23 cellular contexts compared by ENCODE assay signal in genomic region chr3:124336067-124336656, GRCh38.
"Had no signal": no experiment of that assay in that cellular context is flagged by ENCODE, and none has a peak within 500 bp of the region (broad histone marks: within the 10 kb centered on the region; RNA-seq: fewer than 3 reads in every experiment).

No MANE protein-coding gene starts in this region.

- H3K27me3 Mint-ChIP-seq: stimulated activated naive CD8-positive, alpha-beta T cell treated with anti-CD3 and anti-CD28 coated beads, Interleukin-15, Interleukin-2, amounts not matched to agents 100 ng/mL and 50 ng/mL, for 24 hours had no signal

- H3K4me3 ChIP-seq: esophagus squamous epithelium, gastroesophageal sphincter, psoas muscle, spleen, tibial artery, upper lobe of right lung, vagina had no signal

- H3K27me3 ChIP-seq: esophagus squamous epithelium, gastroesophageal sphincter, neutrophil, tibial artery, upper lobe of right lung, vagina had no signal

- ATAC-seq: effector memory CD8-positive, alpha-beta T cell; gastroesophageal sphincter; left lobe of liver; naive thymus-derived CD4-positive, alpha-beta T cell; psoas muscle; sciatic nerve; stimulated activated memory B cell treated with anti-CD40 and anti-IgM and Interleukin-4, amounts not matched to agents 10 μg/mL and 1 μg/mL and 100 μg/mL, for 72 hours; upper lobe of right lung had no signal

- H3K4me1 Mint-ChIP-seq: naive thymus-derived CD4-positive, alpha-beta T cell; stimulated activated memory B cell treated with anti-CD40 and anti-IgM and Interleukin-4, amounts not matched to agents 10 μg/mL and 1 μg/mL and 100 μg/mL, for 72 hours had no signal

- H3K9me3 ChIP-seq: esophagus squamous epithelium, gastroesophageal sphincter, neutrophil, psoas muscle, spleen, tibial artery, upper lobe of right lung, vagina had no signal

- H3K36me3 Mint-ChIP-seq: naive thymus-derived CD4-positive, alpha-beta T cell; stimulated activated memory B cell treated with anti-CD40 and anti-IgM and Interleukin-4, amounts not matched to agents 10 μg/mL and 1 μg/mL and 100 μg/mL, for 72 hours had no signal

- H3K27ac Mint-ChIP-seq: effector memory CD8-positive, alpha-beta T cell; naive thymus-derived CD4-positive, alpha-beta T cell; stimulated activated memory B cell treated with anti-CD40 and anti-IgM and Interleukin-4, amounts not matched to agents 10 μg/mL and 1 μg/mL and 100 μg/mL, for 72 hours; stimulated activated naive CD8-positive, alpha-beta T cell treated with anti-CD3 and anti-CD28 coated beads, Interleukin-15, Interleukin-2, amounts not matched to agents 100 ng/mL and 50 ng/mL, for 24 hours had no signal

- DNase-seq: effector memory CD8-positive, alpha-beta T cell; esophagus squamous epithelium; foreskin fibroblast; glutamatergic neuron; islet precursor cell; mammary epithelial cell; naive thymus-derived CD4-positive, alpha-beta T cell; nephron progenitor cell; psoas muscle; retina; spleen; stimulated activated CD4-positive, alpha-beta T cell treated with anti-CD3 and anti-CD28 coated beads, Interleukin-15, amount 100 ng/mL, for 24 hours; stimulated activated CD4-positive, alpha-beta T cell treated with anti-CD3 and anti-CD28 coated beads, Interleukin-1b, Interleukin-23, amount 100 ng/mL, for 48 hours; stimulated activated CD4-positive, alpha-beta T cell treated with anti-CD3 and anti-CD28 coated beads, Interleukin-4, amount 100 ng/mL, for 24 hours; tibial artery; upper lobe of right lung had no signal

- H3K36me3 ChIP-seq: esophagus squamous epithelium, neutrophil, upper lobe of right lung, vagina had no signal

- H3K4me1 ChIP-seq: esophagus squamous epithelium, gastroesophageal sphincter, psoas muscle, spleen, tibial artery, upper lobe of right lung, vagina had no signal

- H3K4me3 Mint-ChIP-seq: effector memory CD8-positive, alpha-beta T cell; naive thymus-derived CD4-positive, alpha-beta T cell; nephron progenitor cell; stimulated activated memory B cell treated with anti-CD40 and anti-IgM and Interleukin-4, amounts not matched to agents 10 μg/mL and 1 μg/mL and 100 μg/mL, for 72 hours; stimulated activated naive CD8-positive, alpha-beta T cell treated with anti-CD3 and anti-CD28 coated beads, Interleukin-15, Interleukin-2, amounts not matched to agents 100 ng/mL and 50 ng/mL, for 24 hours had no signal

- H3K9me3 Mint-ChIP-seq: nephron progenitor cell; stimulated activated naive CD8-positive, alpha-beta T cell treated with anti-CD3 and anti-CD28 coated beads, Interleukin-15, Interleukin-2, amounts not matched to agents 100 ng/mL and 50 ng/mL, for 24 hours had no signal

- H3K27ac ChIP-seq: esophagus squamous epithelium, gastroesophageal sphincter, neutrophil, psoas muscle, spleen, tibial artery, upper lobe of right lung, vagina had no signal
